Comparison of ENCODE assay signal across 16 cellular contexts in genomic region chr16:7998789-7999453, GRCh38.
"Had no signal": no experiment of that assay in that cellular context is flagged by ENCODE, and none has a peak within 500 bp of the region (broad histone marks: within the 10 kb centered on the region; RNA-seq: fewer than 3 reads in every experiment).

No MANE protein-coding gene starts in this region.

- H3K4me3 ChIP-seq: MG63, SJCRH30, SK-N-MC had no signal

- H3K36me3 ChIP-seq: MG63, SJCRH30 had no signal

- DNase-seq: KBM-7, MG63, NCI-H1092, NCI-H1105 treated with DMSO at 0.1 percent for 48 hours, NCI-H1436, NCI-H187, NCI-H2029, NCI-H2081 treated with DMSO at 0.1 percent for 48 hours, NCI-H2171, NCI-H226, NCI-H446, NCI-H510A treated with DMSO at 0.1 percent for 48 hours, NCI-H526, SHP77 treated with DMSO at 0.1 percent for 48 hours, SJCRH30 had no signal

- H3K9me3 ChIP-seq: MG63, SJCRH30 had no signal

- H3K4me1 ChIP-seq: SJCRH30 had no signal

- H3K27me3 ChIP-seq: SJCRH30 had no signal

- H3K27ac ChIP-seq: SJCRH30, SK-N-MC had no signal
